In genomic region chr12:6285063-6285477, GRCh38 we compare ENCODE assay signal across 9 cellular contexts. TPM values are rescaled to one million over a fixed set of nuclear protein-coding genes. Genes with fewer than 3 reads are reported as not detected.
DNase-seq lines count a peak whose midpoint lies in the region; ATAC-seq and TF ChIP-seq lines count a peak whose summit lies in the region.
"Had no signal": no experiment of that assay in that cellular context is flagged by ENCODE, and none has a peak within 500 bp of the region (broad histone marks: within the 10 kb centered on the region; RNA-seq: fewer than 3 reads in every experiment).

No MANE protein-coding gene starts in this region.

- H3K36me3 Mint-ChIP-seq in activated CD8-positive, alpha-beta memory T cell treated with anti-CD3 and anti-CD28 coated beads, Interleukin-2, amount 10 ng/mL, durations not matched to agents 7 days and 5 days: no peaks in the 10 kb centered on the region
- H3K36me3 Mint-ChIP-seq in naive B cell: no peaks in the 10 kb centered on the region

- H3K9me3 Mint-ChIP-seq in activated CD8-positive, alpha-beta memory T cell treated with anti-CD3 and anti-CD28 coated beads, Interleukin-2, amount 10 ng/mL, durations not matched to agents 7 days and 5 days (ENCODE audit: low read depth): no peaks in the 10 kb centered on the region
- peaks cover 0 to 2% (median 0%) of the 10 kb centered on the region in 7 donors for H3K9me3 Mint-ChIP-seq in naive B cell
- H3K9me3 Mint-ChIP-seq: dendritic cell treated with granulocyte-macrophage colony-stimulating factor and Interleukin-4, amounts not matched to agents 40 ng/mL and 50 ng/mL, for 4 days had no signal

- peaks cover 23% of the 10 kb centered on the region for H3K27me3 Mint-ChIP-seq in activated CD8-positive, alpha-beta memory T cell treated with anti-CD3 and anti-CD28 coated beads, Interleukin-2, amount 10 ng/mL, durations not matched to agents 7 days and 5 days
- peaks cover 45 to 64% (median 55%) of the 10 kb centered on the region in 3 donors for H3K27me3 Mint-ChIP-seq in naive B cell

- no peak overlapping the region for H3K27ac Mint-ChIP-seq in activated CD8-positive, alpha-beta memory T cell treated with anti-CD3 and anti-CD28 coated beads, Interleukin-2, amount 10 ng/mL, durations not matched to agents 7 days and 5 days
- no peak overlapping the region for H3K27ac Mint-ChIP-seq in naive B cell
- H3K27ac Mint-ChIP-seq: dendritic cell treated with granulocyte-macrophage colony-stimulating factor and Interleukin-4, amounts not matched to agents 40 ng/mL and 50 ng/mL, for 4 days had no signal

- ATAC-seq in HG03521 (IDR thresholded peaks at IDR 0.05; ENCODE audit: unreplicated experiment) (peak; percentile 58), naive B cell (ENCODE audit: low read depth in 2 of 2) (peak; percentile 63 to 83), HG03571 (IDR thresholded peaks at IDR 0.05; ENCODE audit: unreplicated experiment) (no peak)
- ATAC-seq in activated CD8-positive, alpha-beta memory T cell treated with anti-CD3 and anti-CD28 coated beads, Interleukin-2, amount 10 ng/mL, durations not matched to agents 7 days and 5 days: peak; percentile 92

- TF ChIP-seq CTCF in epithelial cell of esophagus (IDR thresholded peaks at IDR 0.05; ENCODE audit: insufficient read depth, low read depth, low read length, missing control alignments): peak; percentile 91

- H3K4me1 Mint-ChIP-seq in activated CD8-positive, alpha-beta memory T cell treated with anti-CD3 and anti-CD28 coated beads, Interleukin-2, amount 10 ng/mL, durations not matched to agents 7 days and 5 days: peaks cover 2% of the 10 kb centered on the region
- peaks cover 0 to 7% (median 0%) of the 10 kb centered on the region in 3 donors for H3K4me1 Mint-ChIP-seq in naive B cell

- DNase-seq in Daoy (ENCODE audit: low read depth) (peak; percentile 83), NOMO-1 treated with DMSO at 0.1 percent for 48 hours (lab: John Stamatoyannopoulos, UW; ENCODE audit: unreplicated experiment) (peak; percentile 67), epithelial cell of esophagus (ENCODE audit: low read depth) (peak; percentile 72), naive B cell (peak; percentile 58)
- DNase-seq in activated CD8-positive, alpha-beta memory T cell treated with anti-CD3 and anti-CD28 coated beads, Interleukin-2, amount 10 ng/mL, durations not matched to agents 7 days and 5 days: peak; percentile 71
- peak; percentile 14 to 74 (median 43) for DNase-seq in stimulated activated naive CD4-positive, alpha-beta T cell (lab: John Stamatoyannopoulos, UW)

- CTCF ChIA-PET in activated CD8-positive, alpha-beta memory T cell treated with anti-CD3 and anti-CD28 coated beads, Interleukin-2, amount 10 ng/mL, durations not matched to agents 7 days and 5 days (lab: Charles Lee): interaction anchor here (0.6 to 5.9 kb wide), 23 partner anchors 8 to 306 kb away, joined by 3 to 45 read pairs (median 4); partner anchors contain the start of gene CD9

- H3K4me3 Mint-ChIP-seq in activated CD8-positive, alpha-beta memory T cell treated with anti-CD3 and anti-CD28 coated beads, Interleukin-2, amount 10 ng/mL, durations not matched to agents 7 days and 5 days: no peak overlapping the region
- H3K4me3 Mint-ChIP-seq in naive B cell: no peak overlapping the region
- H3K4me3 Mint-ChIP-seq: dendritic cell treated with granulocyte-macrophage colony-stimulating factor and Interleukin-4, amounts not matched to agents 40 ng/mL and 50 ng/mL, for 4 days had no signal

- H3K4me3 ChIP-seq in epithelial cell of esophagus (ENCODE audit: low read length): no peak overlapping the region

RNA-seq across cellular contexts. Expression of gene PLEKHG6, which starts 25.4 kb away (rescaled TPM):
- 0.15 TPM in 1 of 2 replicates, not detected in the other for total RNA-seq in Daoy (2014; rRNA removed; shearing (Covaris generic))
- total RNA-seq in activated CD8-positive, alpha-beta memory T cell treated with anti-CD3 and anti-CD28 coated beads, Interleukin-2, amount 10 ng/mL, durations not matched to agents 7 days and 5 days: not detected
- polyA plus RNA-seq in naive B cell (ENCODE audit: low read depth in 6 of 6): not detected

RNA-seq across cellular contexts. Expression of gene TNFRSF1A, which starts 56.8 kb away (rescaled TPM):
- total RNA-seq in Daoy (2014; rRNA removed; shearing (Covaris generic)): 111 and 125 TPM in 2 replicates
- 10 to 100 TPM; 63.3 to 71.5 TPM for total RNA-seq in activated CD8-positive, alpha-beta memory T cell treated with anti-CD3 and anti-CD28 coated beads, Interleukin-2, amount 10 ng/mL, durations not matched to agents 7 days and 5 days
- polyA plus RNA-seq in naive B cell (ENCODE audit: low read depth in 6 of 6): 1 to 10 TPM in 2 of 6 donors, under 1 TPM in 2, not detected in 2; 0.34 to 1.8 (median 1.0) TPM
